In genomic region chr15:40310001-40310959, GRCh38 we compare ENCODE assay signal across 8 cellular contexts. TPM values are rescaled to one million over a fixed set of nuclear protein-coding genes. Genes with fewer than 3 reads are reported as not detected.
DNase-seq lines count a peak whose midpoint lies in the region; ATAC-seq and TF ChIP-seq lines count a peak whose summit lies in the region.

No MANE protein-coding gene starts in this region.

- peak overlapping the region; percentile 97 for H3K4me3 Mint-ChIP-seq in activated naive CD4-positive, alpha-beta T cell treated with anti-CD3 and anti-CD28 coated beads for 36 hours

- no peak overlapping the region for H3K27ac ChIP-seq in RWPE1
- H3K27ac ChIP-seq in left ventricle myocardium inferior (replicated peaks) = no peak overlapping the region
- peak overlapping the region in 1 of 8 donors; percentile 98 for H3K27ac ChIP-seq in spleen

- peaks cover 35% of the 10 kb centered on the region for H3K4me1 Mint-ChIP-seq in activated naive CD4-positive, alpha-beta T cell treated with anti-CD3 and anti-CD28 coated beads for 36 hours (ENCODE audit: low read depth)

- H3K4me3 ChIP-seq in left ventricle myocardium inferior (no peak overlapping the region), spleen (no peak overlapping the region)

- TF ChIP-seq POLR2A in spleen (IDR thresholded peaks at IDR 0.05) = no peak

- H3K36me3 Mint-ChIP-seq in activated naive CD4-positive, alpha-beta T cell treated with anti-CD3 and anti-CD28 coated beads for 36 hours (ENCODE audit: low read depth) = peaks cover 2% of the 10 kb centered on the region

- no peaks in the 10 kb centered on the region for H3K9me3 Mint-ChIP-seq in activated naive CD4-positive, alpha-beta T cell treated with anti-CD3 and anti-CD28 coated beads for 36 hours

- H3K27ac Mint-ChIP-seq in activated naive CD4-positive, alpha-beta T cell treated with anti-CD3 and anti-CD28 coated beads for 36 hours = peak overlapping the region; percentile 51

- intact Hi-C loops in activated naive CD4-positive, alpha-beta T cell treated with anti-CD3 and anti-CD28 coated beads for 36 hours (cut with micrococcal nuclease) = loop anchor here (1.0 kb wide), 1 partner anchor 31 kb away; no protein-coding TSS in a partner anchor
- intact Hi-C loops in left ventricle myocardium inferior (cut with micrococcal nuclease) = no loop called here
- intact Hi-C loops in spleen (cut with DNase I; ENCODE audit: low total_unique reads) = no loop called here

- CTCF ChIA-PET in RWPE1 (lab: Yijun Ruan, JAX) = interaction anchor here (0.6 to 1.9 kb wide), 12 partner anchors 9 to 244 kb away, joined by 3 to 6 read pairs (median 3); no protein-coding TSS in a partner anchor
- CTCF ChIA-PET in activated naive CD4-positive, alpha-beta T cell treated with anti-CD3 and anti-CD28 coated beads for 36 hours (lab: Charles Lee) = interaction anchor here (0.7 to 17.8 kb wide), 25 partner anchors 8 to 270 kb away, joined by 3 to 448 read pairs (median 4); partner anchors contain the start of genes ANKRD63, CCDC9B and INAFM2

- H3K36me3 ChIP-seq in left ventricle myocardium inferior (no peaks in the 10 kb centered on the region), spleen (peaks cover 0 to 5% (median 0%) of the 10 kb centered on the region in 6 donors)

- H3K9me3 ChIP-seq in left ventricle myocardium inferior (replicated peaks) (no peaks in the 10 kb centered on the region), spleen (no peaks in the 10 kb centered on the region)

- POLR2A ChIA-PET in RWPE1 (lab: Yijun Ruan, JAX; ENCODE audit: low non-redundant PET) = no interaction called here

- in situ Hi-C loops in ACHN (cut with HindIII; ENCODE audit: low pct_ligation_motif_present, low pct_unique_long_range_greater_than_20kb, low sequenced_read_pairs) = no loop called here

- H3K27me3 ChIP-seq in left ventricle myocardium inferior (ENCODE audit: low read depth) (peaks cover 8% of the 10 kb centered on the region), spleen (replicated peaks in 1 of 7) (no peaks in the 10 kb centered on the region)

- WGBS in spleen, 5 donors = 21 to 40% (median 28%) methylated on average over 4 of the region's 4 CpGs

- H3K4me1 ChIP-seq in left ventricle myocardium inferior = peaks cover 20% of the 10 kb centered on the region
- H3K4me1 ChIP-seq in spleen = peaks cover 13 to 77% (median 55%) of the 10 kb centered on the region in 6 donors

- ATAC-seq in HG03378 (IDR thresholded peaks at IDR 0.05; ENCODE audit: unreplicated experiment) (no peak), GM21528 (IDR thresholded peaks at IDR 0.05; ENCODE audit: low FRiP score, unreplicated experiment) (no peak)

- H3K27me3 Mint-ChIP-seq in activated naive CD4-positive, alpha-beta T cell treated with anti-CD3 and anti-CD28 coated beads for 36 hours (ENCODE audit: low read depth) = no peaks in the 10 kb centered on the region

- DNase-seq in ACHN (peak; percentile 52), RWPE1 (ENCODE audit: low spot score) (no peak), left ventricle myocardium inferior (peak; percentile 62), spleen (peak; percentile 91)
- DNase-seq in activated naive CD4-positive, alpha-beta T cell treated with anti-CD3 and anti-CD28 coated beads for 36 hours = peak; percentile 85

- TF ChIP-seq CTCF in GM12873 (IDR thresholded peaks at IDR 0.05; ENCODE audit: insufficient read depth, low read depth, low read length, missing control alignments) = peak; percentile 88
- TF ChIP-seq CTCF in RWPE1 (conservative IDR thresholded peaks at IDR 0.05; ENCODE audit: low read depth) = peak; percentile 50
- TF ChIP-seq CTCF in left ventricle myocardium inferior (IDR thresholded peaks at IDR 0.05; ENCODE audit: borderline replicate concordance) = peak; percentile 81
- peak; percentile 61 to 90 (median 75) for TF ChIP-seq CTCF in spleen (IDR thresholded peaks at IDR 0.05 in 8 of 11, conservative IDR thresholded peaks at IDR 0.05 in 3 of 11)

RNA-seq across cellular contexts. Expression of gene PLCB2, which starts 2.5 kb away (rescaled TPM):
- 10 to 100 TPM; 55.0 to 56.7 TPM for total RNA-seq in activated naive CD4-positive, alpha-beta T cell treated with anti-CD3 and anti-CD28 coated beads for 36 hours
- total RNA-seq in left ventricle myocardium inferior (8.5 TPM), spleen (100 to 1,000 TPM; 175 to 247 (median 189) TPM)
- polyA plus RNA-seq in spleen = 100 to 1,000 TPM in 2 of 3 donors, 10 to 100 TPM in 1; 63.8 to 190 (median 168) TPM

RNA-seq across cellular contexts. Expression of gene INAFM2, which starts 13.2 kb away (rescaled TPM):
- total RNA-seq in activated naive CD4-positive, alpha-beta T cell treated with anti-CD3 and anti-CD28 coated beads for 36 hours = 1 to 10 TPM; 4.9 to 6.5 TPM
- total RNA-seq in left ventricle myocardium inferior (52.7 TPM), spleen (10 to 100 TPM; 16.8 to 29.6 (median 22.9) TPM)
- 10 to 100 TPM in 1 of 3 donors, 1 to 10 TPM in 2; 7.4 to 10.9 (median 9.8) TPM for polyA plus RNA-seq in spleen

RNA-seq across cellular contexts. Expression of gene ANKRD63, which starts 27.4 kb away (rescaled TPM):
- total RNA-seq in activated naive CD4-positive, alpha-beta T cell treated with anti-CD3 and anti-CD28 coated beads for 36 hours = not detected
- total RNA-seq in left ventricle myocardium inferior (not detected), spleen (not detected)
- not detected for polyA plus RNA-seq in spleen

RNA-seq across cellular contexts. Expression of gene CCDC9B, which starts 30.5 kb away (rescaled TPM):
- total RNA-seq in activated naive CD4-positive, alpha-beta T cell treated with anti-CD3 and anti-CD28 coated beads for 36 hours = 1 to 10 TPM; 1.9 to 2.2 TPM
- total RNA-seq in left ventricle myocardium inferior (155 TPM), spleen (10 to 100 TPM in 3 of 7 donors, 1 to 10 TPM in 4; 3.5 to 19.4 (median 9.4) TPM)
- polyA plus RNA-seq in spleen = 1 to 10 TPM; 2.2 to 8.0 (median 3.1) TPM

RNA-seq across cellular contexts. Expression of gene PHGR1, which starts 40.6 kb away (rescaled TPM):
- total RNA-seq in activated naive CD4-positive, alpha-beta T cell treated with anti-CD3 and anti-CD28 coated beads for 36 hours = not detected
- total RNA-seq in left ventricle myocardium inferior (not detected), spleen (not detected)
- polyA plus RNA-seq in spleen = 1 to 10 TPM in 1 of 3 donors, under 1 TPM in 1, not detected in 1; 0.67 to 4.9 TPM
